ENCODE assay signal across 10 cellular contexts in the genomic region with DNA sequence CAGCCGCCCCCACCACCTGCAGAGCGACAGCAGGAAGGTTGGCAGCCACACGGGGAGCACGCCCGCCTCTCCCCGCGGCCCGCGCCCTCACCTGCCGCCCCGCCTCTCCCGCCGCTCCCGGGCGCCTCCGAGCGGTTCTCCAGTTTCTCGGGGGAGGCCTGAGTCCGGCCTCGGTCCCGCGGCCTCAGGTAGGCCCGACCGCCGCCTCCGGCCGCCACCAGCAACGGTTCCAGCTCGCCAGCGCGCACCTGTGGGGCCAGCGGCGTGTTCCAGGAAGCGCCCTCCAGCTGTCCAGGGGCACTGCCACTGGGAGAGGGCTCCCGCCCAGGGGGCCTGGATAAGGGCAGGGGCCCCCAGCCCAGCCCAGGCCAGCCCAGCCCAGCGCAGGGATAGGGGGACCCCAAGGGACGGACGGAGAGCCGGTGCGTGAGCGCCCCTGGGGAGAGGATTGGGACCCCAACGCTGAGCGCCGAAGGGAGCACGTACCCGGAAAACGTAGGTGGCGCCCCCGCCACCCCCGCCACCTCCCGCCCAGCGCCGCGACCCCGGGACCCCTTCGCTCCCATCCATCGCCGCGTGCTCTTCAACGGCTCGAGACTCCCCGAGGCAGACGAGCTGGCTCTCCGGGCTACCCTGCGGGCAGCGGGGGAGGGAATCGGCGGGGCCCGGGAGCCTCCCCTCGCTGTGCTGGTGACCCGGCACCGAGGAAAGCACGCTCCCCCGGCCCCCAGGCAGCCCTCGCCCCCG. TPM values are rescaled to one million over a fixed set of nuclear protein-coding genes. Genes with fewer than 3 reads are reported as not detected.
DNase-seq lines count a peak whose midpoint lies in the region; ATAC-seq, FAIRE-seq and TF ChIP-seq lines count a peak whose summit lies in the region.
"Had no signal": no experiment of that assay in that cellular context is flagged by ENCODE, and none has a peak within 500 bp of the region (broad histone marks: within the 10 kb centered on the region; RNA-seq: fewer than 3 reads in every experiment).

No MANE protein-coding gene starts in this region.

- TF ChIP-seq RAD21 in GM12878 (IDR thresholded peaks at IDR 0.05; ENCODE audit: insufficient read depth, low read depth, low read length) = no peak

- peaks cover 17% of the 10 kb centered on the region for H3K4me1 Mint-ChIP-seq in memory B cell

- H3K27me3 ChIP-seq in GM12878 (replicated peaks in 1 of 2; ENCODE audit: control insufficient read depth in 2 of 2, insufficient read depth in 2 of 2, low read length in 1 of 2) = peaks cover 5 to 20% of the 10 kb centered on the region in 2 experiments

- H3K27me3 Mint-ChIP-seq in memory B cell = peaks cover 5% of the 10 kb centered on the region

- no peaks in the 10 kb centered on the region for H3K36me3 ChIP-seq in GM12878 (ENCODE audit: control insufficient read depth in 2 of 2, insufficient read depth in 2 of 2, low read length in 1 of 2)
- H3K36me3 ChIP-seq in urinary bladder (ENCODE audit: insufficient read depth) = no peaks in the 10 kb centered on the region

- RAD21 ChIA-PET in GM12878 (lab: Charles Lee; ENCODE audit: unreplicated experiment) = no interaction called here

- TF ChIP-seq POLR2A in GM12878 (IDR thresholded peaks at IDR 0.05; ENCODE audit: low read depth, low read length) = no peak

- no peak for TF ChIP-seq EP300 in GM12878 (IDR thresholded peaks at IDR 0.05; ENCODE audit: borderline replicate concordance in 1 of 2, control insufficient read depth in 1 of 2, low read depth in 2 of 2, low read length in 2 of 2)

- no peaks in the 10 kb centered on the region for H3K9me3 Mint-ChIP-seq in memory B cell

- intact Hi-C loops in GM12878 (cut with micrococcal nuclease; ENCODE audit: unreplicated experiment) = no loop called here

- POLR2A ChIA-PET in GM12878 (lab: Charles Lee) = interaction anchor here (0.9 kb wide), 2 partner anchors 16 to 18 kb away, joined by 3 read pairs; a partner anchor contains a TSS

- no peak overlapping the region for H3K4me2 ChIP-seq in GM12878 (ENCODE audit: control insufficient read depth, insufficient read depth)

- no peaks in the 10 kb centered on the region for H3K79me2 ChIP-seq in GM12878 (ENCODE audit: control insufficient read depth, insufficient read depth, low read length)

- H3K36me3 Mint-ChIP-seq in memory B cell = no peaks in the 10 kb centered on the region

- H3K4me1 ChIP-seq in GM12878 (ENCODE audit: control insufficient read depth, insufficient read depth, low read length) = peaks cover 23% of the 10 kb centered on the region
- no peaks in the 10 kb centered on the region for H3K4me1 ChIP-seq in urinary bladder (ENCODE audit: insufficient read depth)

- DNase-seq in stimulated activated CD4-positive, alpha-beta T cell treated with anti-CD3 and anti-CD28 coated beads, Interleukin-4, amount 100 ng/mL, for 1 hour = peak; percentile 29
- no peak for DNase-seq in stimulated activated CD4-positive, alpha-beta T cell treated with anti-CD3 and anti-CD28 coated beads, Interleukin-2, amount 100 ng/mL, for 48 hours
- no peak for DNase-seq in GM12878 (ENCODE audit: low read depth, low spot score)
- DNase-seq in memory B cell (ENCODE audit: low spot score in 2 of 2) = no peak
- no peak for DNase-seq in NOMO-1 treated with DMSO at 0.1 percent for 48 hours (lab: John Stamatoyannopoulos, UW; ENCODE audit: unreplicated experiment)
- no peak for DNase-seq in SW 1271 (lab: John Stamatoyannopoulos, UW)
- DNase-seq: NCI-H2107 had no signal

- SMC1A ChIA-PET in GM12878 (lab: Charles Lee; ENCODE audit: uncharacterized antibody, unreplicated experiment) = interaction anchor here (1.1 kb wide), 1 partner anchor 46 kb away, joined by 4 read pairs; no protein-coding TSS in a partner anchor

- no peak for TF ChIP-seq CTCF in GM12878 (IDR thresholded peaks at IDR 0.05 in 2 of 3, conservative IDR thresholded peaks at IDR 0.05 in 1 of 3; ENCODE audit: control insufficient read depth in 2 of 3, extremely low read depth in 1 of 3, insufficient read depth in 1 of 3, low read depth in 3 of 3, low read length in 3 of 3)

- H3K9me3 ChIP-seq in GM12878 (replicated peaks; ENCODE audit: control insufficient read depth, insufficient read depth, low read length) = no peaks in the 10 kb centered on the region
- H3K9me3 ChIP-seq: HAP-1 had no signal

- no peak overlapping the region for H3K4me3 ChIP-seq in GM12878
- peak overlapping the region; percentile 1 for H3K4me3 ChIP-seq in urinary bladder (ENCODE audit: low read depth, low read length)
- H3K4me3 ChIP-seq: HAP-1 had no signal

- H3K4me3 Mint-ChIP-seq in memory B cell = peak overlapping the region; percentile 90

- no peak for FAIRE-seq in GM12878 (lab: Jason Lieb, UNC)

- H4K20me1 ChIP-seq in GM12878 (ENCODE audit: control insufficient read depth, insufficient read depth) = no peaks in the 10 kb centered on the region

- CTCF ChIA-PET in GM12878 (lab: Yijun Ruan, JAX) = no interaction called here

- peak; percentile 6; the same call in 2 of the 3 replicates for ATAC-seq in GM12878
- ATAC-seq in memory B cell (ENCODE audit: low read depth) = peak; percentile 14
- no peak for ATAC-seq in GM21515 (IDR thresholded peaks at IDR 0.05; ENCODE audit: unreplicated experiment)

- no peak overlapping the region for H3K27ac Mint-ChIP-seq in memory B cell

- H3K27ac ChIP-seq in GM12878 (ENCODE audit: control insufficient read depth, insufficient read depth) = no peak overlapping the region
- H3K27ac ChIP-seq in urinary bladder (ENCODE audit: low read depth) = no peak overlapping the region

- no TSS peak for BruUV-seq in GM12878 (replicated peaks; lab: Mats Ljungman, UMichigan)

- in situ Hi-C loops in GM12878 (cut with MboI) = no loop called here

- 34% methylated on average over 34 of the region's 76 CpGs for WGBS in GM12878 (ENCODE audit: insufficient coverage, insufficient replicate concordance, low lambda C conversion rate, missing lambda C conversion rate)
- WGBS in urinary bladder = 12% methylated on average over 76 of the region's 76 CpGs

- no peak overlapping the region for H3K9ac ChIP-seq in GM12878 (ENCODE audit: control insufficient read depth, insufficient read depth, low read length)

- no peak overlapping the region for H2AFZ ChIP-seq in GM12878 (ENCODE audit: control insufficient read depth, low read depth, low read length)

RNA-seq across cellular contexts. Expression of a gene that starts 2.1 kb away (rescaled TPM):
- total RNA-seq in GM12878 (2013; cell fraction: nucleolus; rRNA removed) = 5.0 and 6.4 TPM in 2 replicates
- total RNA-seq in GM12878 (2014; rRNA removed) (0.33 and 0.45 TPM in 2 replicates), GM12878 (2014; rRNA removed; fragmentation: Illumina TruSeq; extraction: Trizol) (0.13 and 0.14 TPM in 2 replicates), GM12878 (2021) (0.61 and 0.80 TPM in 2 replicates), urinary bladder (0.48 TPM)
- not detected for polyA plus RNA-seq in GM12878 (2011; ENCODE audit: low read depth)
- polyA plus RNA-seq in GM12878 (2011; rRNA removed) (0.09 and 0.18 TPM in 2 replicates), GM12878 (2014; fragmentation: Illumina TruSeq; extraction: Trizol) (0.22 TPM in 1 of 2 replicates, not detected in the other), GM12878 (2014; fragmentation: Nextera tagmentation; extraction: Ambion mirVana) (under 1 TPM in 1 of 2 experiments, not detected in 1; 0.07 TPM), GM12878 (2014; rRNA removed) (0.33 and 0.54 TPM in 2 replicates), GM12878 (2016; fragmentation: Nextera tagmentation; extraction: Ambion mirVana) (under 1 TPM; 0.11 to 0.20 TPM), urinary bladder (0.43 TPM)
- 0.15 and 0.22 TPM in 2 replicates for polyA plus RNA-seq in GM12878 (2011; cell fraction: cytosol; rRNA removed)
- 2.2 and 2.6 TPM in 2 replicates for polyA plus RNA-seq in GM12878 (2011; cell fraction: nucleus; rRNA removed)
- polyA plus RNA-seq in GM12878 (2012) = 0.42 and 0.46 TPM in 2 replicates
- polyA minus RNA-seq in GM12878 (2011; rRNA and poly(A)+ RNA removed) = 0.46 TPM in 1 of 2 replicates, not detected in the other
- polyA minus RNA-seq in GM12878 (2011; cell fraction: cytosol; rRNA and poly(A)+ RNA removed) = 0.80 TPM in 1 of 2 replicates, not detected in the other
- 0.24 TPM in 1 of 2 replicates, not detected in the other for polyA minus RNA-seq in GM12878 (2011; cell fraction: nucleus; rRNA and poly(A)+ RNA removed)

RNA-seq across cellular contexts. Expression of a gene that starts 17.8 kb away (rescaled TPM):
- total RNA-seq in GM12878 (2013; cell fraction: nucleolus; rRNA removed) = 0.71 and 1.6 TPM in 2 replicates
- 0.54 and 0.90 TPM in 2 replicates for total RNA-seq in GM12878 (2014; rRNA removed)
- total RNA-seq in GM12878 (2014; rRNA removed; fragmentation: Illumina TruSeq; extraction: Trizol) = 0.27 and 0.32 TPM in 2 replicates
- 0.64 and 0.67 TPM in 2 replicates for total RNA-seq in GM12878 (2021)
- polyA plus RNA-seq in GM12878 (2011; ENCODE audit: low read depth) = 0.17 TPM
- polyA plus RNA-seq in GM12878 (2011; rRNA removed) = 0.48 and 1.5 TPM in 2 replicates
- 2.2 and 2.3 TPM in 2 replicates for polyA plus RNA-seq in GM12878 (2011; cell fraction: cytosol; rRNA removed)
- 4.1 and 6.0 TPM in 2 replicates for polyA plus RNA-seq in GM12878 (2011; cell fraction: nucleus; rRNA removed)
- 0.32 and 0.88 TPM in 2 replicates for polyA plus RNA-seq in GM12878 (2012)
- polyA plus RNA-seq in GM12878 (2014; fragmentation: Illumina TruSeq; extraction: Trizol) = 0.04 TPM in 1 of 2 replicates, not detected in the other
- polyA plus RNA-seq in GM12878 (2014; fragmentation: Nextera tagmentation; extraction: Ambion mirVana) = under 1 TPM in 1 of 2 experiments, not detected in 1; 0.07 TPM
- polyA plus RNA-seq in GM12878 (2014; rRNA removed) = 0.73 and 0.91 TPM in 2 replicates
- under 1 TPM; 0.12 to 0.49 TPM for polyA plus RNA-seq in GM12878 (2016; fragmentation: Nextera tagmentation; extraction: Ambion mirVana)
- polyA minus RNA-seq in GM12878 (2011; rRNA and poly(A)+ RNA removed) = 1.1 and 1.8 TPM in 2 replicates
- 1.6 and 2.1 TPM in 2 replicates for polyA minus RNA-seq in GM12878 (2011; cell fraction: cytosol; rRNA and poly(A)+ RNA removed)
- 0.77 and 1.9 TPM in 2 replicates for polyA minus RNA-seq in GM12878 (2011; cell fraction: nucleus; rRNA and poly(A)+ RNA removed)
- total RNA-seq in urinary bladder = 0.37 TPM
- polyA plus RNA-seq in urinary bladder = 2.0 TPM

RNA-seq across cellular contexts. Expression of a gene that starts 32.6 kb away (rescaled TPM):
- total RNA-seq in GM12878 (2013; cell fraction: nucleolus; rRNA removed) = 57.3 and 60.8 TPM in 2 replicates
- 14.3 and 16.5 TPM in 2 replicates for total RNA-seq in GM12878 (2014; rRNA removed)
- 6.7 and 7.0 TPM in 2 replicates for total RNA-seq in GM12878 (2014; rRNA removed; fragmentation: Illumina TruSeq; extraction: Trizol)
- 39.9 and 50.6 TPM in 2 replicates for total RNA-seq in GM12878 (2021)
- 15.0 TPM for polyA plus RNA-seq in GM12878 (2011; ENCODE audit: low read depth)
- polyA plus RNA-seq in GM12878 (2011; rRNA removed) = 3.7 and 7.4 TPM in 2 replicates
- 9.0 and 9.1 TPM in 2 replicates for polyA plus RNA-seq in GM12878 (2011; cell fraction: cytosol; rRNA removed)
- 29.1 and 37.5 TPM in 2 replicates for polyA plus RNA-seq in GM12878 (2011; cell fraction: nucleus; rRNA removed)
- 20.4 and 23.6 TPM in 2 replicates for polyA plus RNA-seq in GM12878 (2012)
- polyA plus RNA-seq in GM12878 (2014; fragmentation: Illumina TruSeq; extraction: Trizol) = 6.9 and 11.3 TPM in 2 replicates
- 1 to 10 TPM; 6.0 to 7.7 TPM for polyA plus RNA-seq in GM12878 (2014; fragmentation: Nextera tagmentation; extraction: Ambion mirVana)
- polyA plus RNA-seq in GM12878 (2014; rRNA removed) = 13.5 and 20.1 TPM in 2 replicates
- polyA plus RNA-seq in GM12878 (2016; fragmentation: Nextera tagmentation; extraction: Ambion mirVana) = 10 to 100 TPM; 27.5 to 28.1 TPM
- 8.6 and 15.8 TPM in 2 replicates for polyA minus RNA-seq in GM12878 (2011; rRNA and poly(A)+ RNA removed)
- 8.3 and 15.6 TPM in 2 replicates for polyA minus RNA-seq in GM12878 (2011; cell fraction: cytosol; rRNA and poly(A)+ RNA removed)
- polyA minus RNA-seq in GM12878 (2011; cell fraction: nucleus; rRNA and poly(A)+ RNA removed) = 16.0 and 26.5 TPM in 2 replicates
- 14.6 TPM for total RNA-seq in urinary bladder
- 15.5 TPM for polyA plus RNA-seq in urinary bladder

RNA-seq across cellular contexts. Expression of a gene that starts 47.5 kb away (rescaled TPM):
- 0.76 TPM in 1 of 2 replicates, not detected in the other for total RNA-seq in GM12878 (2013; cell fraction: nucleolus; rRNA removed)
- 0.06 and 0.54 TPM in 2 replicates for total RNA-seq in GM12878 (2014; rRNA removed)
- 0.09 TPM in 1 of 2 replicates, not detected in the other for total RNA-seq in GM12878 (2014; rRNA removed; fragmentation: Illumina TruSeq; extraction: Trizol)
- total RNA-seq in GM12878 (2021) = 0.28 and 0.64 TPM in 2 replicates
- polyA plus RNA-seq in GM12878 (2011; ENCODE audit: low read depth) = 0.09 TPM
- 0.08 TPM in 1 of 2 replicates, not detected in the other for polyA plus RNA-seq in GM12878 (2011; rRNA removed)
- 0.12 and 0.15 TPM in 2 replicates for polyA plus RNA-seq in GM12878 (2011; cell fraction: cytosol; rRNA removed)
- 0.19 TPM in 1 of 2 replicates, not detected in the other for polyA plus RNA-seq in GM12878 (2011; cell fraction: nucleus; rRNA removed)
- polyA plus RNA-seq in GM12878 (2012) = 0.09 and 0.22 TPM in 2 replicates
- polyA plus RNA-seq in GM12878 (2014; fragmentation: Illumina TruSeq; extraction: Trizol) = 0.16 and 0.19 TPM in 2 replicates
- polyA plus RNA-seq in GM12878 (2014; fragmentation: Nextera tagmentation; extraction: Ambion mirVana) = not detected
- 0.28 TPM in 1 of 2 replicates, not detected in the other for polyA plus RNA-seq in GM12878 (2014; rRNA removed)
- polyA plus RNA-seq in GM12878 (2016; fragmentation: Nextera tagmentation; extraction: Ambion mirVana) = under 1 TPM in 1 of 2 experiments, not detected in 1; 0.16 TPM
- polyA minus RNA-seq in GM12878 (2011; rRNA and poly(A)+ RNA removed) = 0.15 TPM in 1 of 2 replicates, not detected in the other
- not detected in 2 replicates for polyA minus RNA-seq in GM12878 (2011; cell fraction: cytosol; rRNA and poly(A)+ RNA removed)
- polyA minus RNA-seq in GM12878 (2011; cell fraction: nucleus; rRNA and poly(A)+ RNA removed) = not detected in 2 replicates
- 16.8 TPM for total RNA-seq in urinary bladder
- polyA plus RNA-seq in urinary bladder = 8.6 TPM
